ENCODE assay signal across 9 cellular contexts in the genomic region with DNA sequence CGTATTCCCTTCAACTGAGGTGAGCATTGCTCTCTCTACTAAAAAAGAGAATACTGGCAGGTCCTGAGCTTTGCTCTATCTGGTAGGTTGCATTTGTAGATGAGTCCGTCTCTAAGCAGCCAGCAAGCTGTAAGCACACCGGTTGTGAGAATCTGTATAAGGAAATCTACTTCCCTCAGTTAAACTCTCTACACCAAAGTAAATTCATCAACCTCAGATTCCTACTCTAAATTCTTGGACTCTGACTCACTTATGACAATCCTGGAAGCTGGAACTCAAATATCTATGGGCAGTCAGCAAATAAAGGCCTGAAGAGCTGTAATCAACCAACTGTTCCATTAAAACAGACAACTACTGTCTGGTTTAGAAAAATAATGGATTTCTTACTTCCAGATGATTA. TPM values are rescaled to one million over a fixed set of nuclear protein-coding genes. Genes with fewer than 3 reads are reported as not detected.
DNase-seq lines count a peak whose midpoint lies in the region; ATAC-seq and TF ChIP-seq lines count a peak whose summit lies in the region.
"Had no signal": no experiment of that assay in that cellular context is flagged by ENCODE, and none has a peak within 500 bp of the region (broad histone marks: within the 10 kb centered on the region; RNA-seq: fewer than 3 reads in every experiment).

No MANE protein-coding gene starts in this region.

- H3K18ac ChIP-seq in neuronal stem cell (ENCODE audit: low read length): no peak overlapping the region

- TF ChIP-seq CTCF in RWPE2 (IDR thresholded peaks at IDR 0.05; ENCODE audit: poor library complexity, severe bottlenecking): no peak
- no peak for TF ChIP-seq CTCF in fibroblast of villous mesenchyme (IDR thresholded peaks at IDR 0.05; ENCODE audit: insufficient read depth, low read depth, low read length)

- no peak overlapping the region for H2AK5ac ChIP-seq in neuronal stem cell (ENCODE audit: low read depth, low read length)

- no peak overlapping the region for H2BK5ac ChIP-seq in neuronal stem cell (ENCODE audit: low read length)

- H3K23ac ChIP-seq in neuronal stem cell (ENCODE audit: low read depth, low read length, poor library complexity): no peak overlapping the region

- no peak overlapping the region for H3K4ac ChIP-seq in neuronal stem cell (ENCODE audit: low read length)

- H3K4me1 ChIP-seq in RWPE2 (ENCODE audit: insufficient read depth, poor library complexity, severe bottlenecking) (peaks cover 36% of the 10 kb centered on the region), neuronal stem cell (ENCODE audit: control insufficient read depth in 2 of 2, insufficient read depth in 1 of 2, low read depth in 1 of 2, low read length in 2 of 2) (peaks cover 19 to 30% of the 10 kb centered on the region in 2 donors)

- H3K4me3 ChIP-seq in RWPE2 (ENCODE audit: severe bottlenecking) (no peak overlapping the region), fibroblast of villous mesenchyme (ENCODE audit: low read depth, low read length) (no peak overlapping the region), neuronal stem cell (ENCODE audit: low read length in 2 of 2) (no peak overlapping the region)

- H4K91ac ChIP-seq in neuronal stem cell (ENCODE audit: low read depth, low read length, poor library complexity): no peak overlapping the region

- peaks cover 34% of the 10 kb centered on the region for H3K36me3 ChIP-seq in RWPE2 (ENCODE audit: low read depth)
- H3K36me3 ChIP-seq in neuronal stem cell (replicated peaks in 1 of 2; ENCODE audit: control insufficient read depth in 2 of 2, insufficient read depth in 2 of 2, low read length in 2 of 2): peaks cover 6 to 28% of the 10 kb centered on the region in 2 donors

- no peak overlapping the region for H3K9ac ChIP-seq in neuronal stem cell (ENCODE audit: low read depth, low read length, poor library complexity)

- H3K27ac ChIP-seq in RWPE2 (ENCODE audit: poor library complexity, severe bottlenecking) (peak overlapping the region; percentile 85), neuronal stem cell (replicated peaks; ENCODE audit: low read length) (peak overlapping the region; percentile 47), caudate nucleus (ENCODE audit: low read depth, low read length) (no peak overlapping the region)

- WGBS in neuronal stem cell (ENCODE audit: extremely low coverage in 2 of 2, insufficient read length in 2 of 2, insufficient replicate concordance in 1 of 2), 2 donors: no CpG with 5 or more reads among the region's 3 CpGs

- ATAC-seq in RWPE2 (ENCODE audit: low read depth): peak; percentile 96

- no peak overlapping the region for H2BK120ac ChIP-seq in neuronal stem cell (ENCODE audit: low read depth, low read length)

- H2AFZ ChIP-seq in neuronal stem cell (ENCODE audit: low read length): no peak overlapping the region

- peaks cover 2% of the 10 kb centered on the region for H3K79me1 ChIP-seq in neuronal stem cell (ENCODE audit: low read depth, low read length)

- H2BK15ac ChIP-seq in neuronal stem cell (ENCODE audit: low read length): no peak overlapping the region

- in situ Hi-C loops in KBM-7 (cut with MboI; ENCODE audit: low pct_unique_long_range_greater_than_20kb, low sequenced_read_pairs): no loop called here

- no peak overlapping the region for H3K14ac ChIP-seq in neuronal stem cell (ENCODE audit: low read length)

- H4K8ac ChIP-seq in neuronal stem cell (ENCODE audit: low read depth, low read length): no peak overlapping the region

- no peak overlapping the region for H3K4me2 ChIP-seq in neuronal stem cell (ENCODE audit: insufficient read depth, low read length, poor library complexity, severe bottlenecking)

- no peaks in the 10 kb centered on the region for H3K9me3 ChIP-seq in RWPE2 (ENCODE audit: severe bottlenecking)
- peaks cover 0 to 5% of the 10 kb centered on the region in 2 donors for H3K9me3 ChIP-seq in neuronal stem cell (replicated peaks in 1 of 2; ENCODE audit: control insufficient read depth in 2 of 2, insufficient read depth in 1 of 2, low read depth in 1 of 2, low read length in 2 of 2)

- H3K27me3 ChIP-seq in RWPE2 (ENCODE audit: insufficient read depth, poor library complexity, severe bottlenecking) (no peaks in the 10 kb centered on the region), neuronal stem cell (ENCODE audit: control insufficient read depth in 3 of 3, insufficient read depth in 3 of 3, low read depth in 1 of 3, low read length in 3 of 3) (no peaks in the 10 kb centered on the region)

- H2BK12ac ChIP-seq in neuronal stem cell (ENCODE audit: low read length): no peak overlapping the region

- DNase-seq in DMS53 (lab: John Stamatoyannopoulos, UW) (peak; percentile 48), RWPE2 (ENCODE audit: low spot score) (no peak), fibroblast of villous mesenchyme (ENCODE audit: low read depth) (peak; percentile 82), neuronal stem cell (ENCODE audit: low spot score) (no peak), KBM-7 (no peak), caudate nucleus (lab: John Stamatoyannopoulos, UW) (no peak), AML-193 (lab: John Stamatoyannopoulos, UW) (no peak)
- DNase-seq in stimulated activated naive CD4-positive, alpha-beta T cell (lab: John Stamatoyannopoulos, UW): no peak
- DNase-seq: H9 had no signal

RNA-seq across cellular contexts. Expression of gene FAT1, which starts 37.9 kb away (rescaled TPM):
- total RNA-seq in fibroblast of villous mesenchyme: 306 and 454 TPM in 2 replicates
- 52.9 TPM for polyA plus RNA-seq in neuronal stem cell (2013, experiment 1 of 2)
- 54.3 TPM for polyA plus RNA-seq in neuronal stem cell (2013, experiment 2 of 2)

Comparison
In these comparisons a context has a peak if more than half of its experiments do, and no peak if none do; other contexts are left out.
1. DNase-seq: peak in DMS53 (single experiment) and fibroblast of villous mesenchyme (single experiment); none in RWPE2 (single experiment), neuronal stem cell (single experiment), KBM-7 (single experiment), stimulated activated naive CD4-positive, alpha-beta T cell (0 of 6), caudate nucleus (0 of 61) and AML-193 (0 of 2).